ENCODE assay signal across 16 cellular contexts in genomic region chr22:27724706-27725105, GRCh38.
DNase-seq lines count a peak whose midpoint lies in the region; ATAC-seq and TF ChIP-seq lines count a peak whose summit lies in the region.
"Had no signal": no experiment of that assay in that cellular context is flagged by ENCODE, and none has a peak within 500 bp of the region (broad histone marks: within the 10 kb centered on the region; RNA-seq: fewer than 3 reads in every experiment).

No MANE protein-coding gene starts in this region.

- H3K36me3 Mint-ChIP-seq in activated CD4-positive, alpha-beta T cell treated with anti-CD3 and anti-CD28 coated beads, Interleukin-2, amount 10 ng/mL, durations not matched to agents 24 days and 14 days (ENCODE audit: low read depth): no peaks in the 10 kb centered on the region

- H3K9me3 ChIP-seq in adrenal gland (replicated peaks in 1 of 3) (no peaks in the 10 kb centered on the region), gastrocnemius medialis (no peaks in the 10 kb centered on the region)

- no peaks in the 10 kb centered on the region for H3K4me1 Mint-ChIP-seq in activated CD4-positive, alpha-beta T cell treated with anti-CD3 and anti-CD28 coated beads, Interleukin-2, amount 10 ng/mL, durations not matched to agents 24 days and 14 days

- in situ Hi-C loops in gastrocnemius medialis (cut with MboI; ENCODE audit: low sequenced_read_pairs in 4 of 4): loop anchor here in 1 of 4 donors (25.0 kb wide), 1 partner anchor 312 kb away; no protein-coding TSS in a partner anchor

- H3K4me1 ChIP-seq in adrenal gland (replicated peaks in 1 of 2) (no peaks in the 10 kb centered on the region), gastrocnemius medialis (peaks cover 25 to 48% of the 10 kb centered on the region in 2 donors)

- H3K4me3 ChIP-seq in adrenal gland (no peak overlapping the region), gastrocnemius medialis (no peak overlapping the region)

- peaks cover 3% of the 10 kb centered on the region for H3K9me3 Mint-ChIP-seq in activated CD4-positive, alpha-beta T cell treated with anti-CD3 and anti-CD28 coated beads, Interleukin-2, amount 10 ng/mL, durations not matched to agents 24 days and 14 days

- no peaks in the 10 kb centered on the region for H3K27me3 Mint-ChIP-seq in activated CD4-positive, alpha-beta T cell treated with anti-CD3 and anti-CD28 coated beads, Interleukin-2, amount 10 ng/mL, durations not matched to agents 24 days and 14 days

- intact Hi-C loops in adrenal gland (cut with DNase I) (no loop called here), gastrocnemius medialis (cut with DNase I; ENCODE audit: low total_unique reads) (loop anchor here (2.0 kb wide), 1 partner anchor 76 kb away; the partner anchor contains the start of gene MN1)
- intact Hi-C loops in activated CD4-positive, alpha-beta T cell treated with anti-CD3 and anti-CD28 coated beads, Interleukin-2, amount 10 ng/mL, durations not matched to agents 24 days and 14 days (cut with micrococcal nuclease): no loop called here

- H3K27ac ChIP-seq in adrenal gland (no peak overlapping the region), gastrocnemius medialis (peak overlapping the region in 3 of 4 donors; percentile 1 to 38 (median 20))
- H3K27ac ChIP-seq: 22Rv1 had no signal

- H3K36me3 ChIP-seq in adrenal gland (replicated peaks in 1 of 2): no peaks in the 10 kb centered on the region
- no peaks in the 10 kb centered on the region for H3K36me3 ChIP-seq in gastrocnemius medialis

- no peak overlapping the region for H3K4me3 Mint-ChIP-seq in activated CD4-positive, alpha-beta T cell treated with anti-CD3 and anti-CD28 coated beads, Interleukin-2, amount 10 ng/mL, durations not matched to agents 24 days and 14 days

- no peak for TF ChIP-seq CTCF in adrenal gland (IDR thresholded peaks at IDR 0.05)
- no peak for TF ChIP-seq CTCF in gastrocnemius medialis (IDR thresholded peaks at IDR 0.05 in 4 of 5, conservative IDR thresholded peaks at IDR 0.05 in 1 of 5)

- H3K27me3 ChIP-seq in adrenal gland: no peaks in the 10 kb centered on the region
- no peaks in the 10 kb centered on the region for H3K27me3 ChIP-seq in gastrocnemius medialis

- no peak for ATAC-seq in gastrocnemius medialis

- peak; percentile 5 for DNase-seq in activated effector memory CD4-positive, alpha-beta T cell treated with anti-CD3 and anti-CD28 coated beads, Interleukin-2, amount 50 U/mL, for 16 hours
- DNase-seq in activated effector memory CD4-positive, alpha-beta T cell treated with Interleukin-2 at 50 U/mL for 16 hours: no peak
- DNase-seq in adrenal gland: peak in 4 of 7 donors; percentile 32 to 67 (median 54)
- DNase-seq in fibroblast of peridontal ligament (ENCODE audit: extremely low read depth): peak; percentile 67
- DNase-seq in gastrocnemius medialis: no peak
- DNase-seq in Kasumi-1 (lab: John Stamatoyannopoulos, UW): no peak
- no peak for DNase-seq in OCI-M2 (lab: John Stamatoyannopoulos, UW; ENCODE audit: unreplicated experiment)
- no peak for DNase-seq in activated CD4-positive, alpha-beta T cell treated with anti-CD3 and anti-CD28 coated beads, Interleukin-2, amount 10 ng/mL, durations not matched to agents 24 days and 14 days
- DNase-seq: DMS79 treated with DMSO at 0.1 percent for 48 hours, GDM1, H7, NCI-H1417, NCI-H1930, NCI-H2171 treated with DMSO at 0.1 percent for 48 hours, NCI-H510A treated with DMSO at 0.1 percent for 48 hours had no signal

- WGBS in adrenal gland, 4 donors: 29 to 64% (median 56%) methylated on average over 2 to 4 of the region's 4 CpGs

- no peak for TF ChIP-seq POLR2A in adrenal gland (IDR thresholded peaks at IDR 0.05)
- TF ChIP-seq POLR2A in gastrocnemius medialis (IDR thresholded peaks at IDR 0.05): no peak

- no peak overlapping the region for H3K27ac Mint-ChIP-seq in activated CD4-positive, alpha-beta T cell treated with anti-CD3 and anti-CD28 coated beads, Interleukin-2, amount 10 ng/mL, durations not matched to agents 24 days and 14 days

Comparison
In these comparisons a context has a peak if more than half of its experiments do, and no peak if none do; other contexts are left out.
1. DNase-seq: peak in activated effector memory CD4-positive, alpha-beta T cell treated with anti-CD3 and anti-CD28 coated beads, Interleukin-2, amount 50 U/mL, for 16 hours (single experiment), adrenal gland (4 of 7) and fibroblast of peridontal ligament (single experiment); none in activated effector memory CD4-positive, alpha-beta T cell treated with Interleukin-2 at 50 U/mL for 16 hours (single experiment), gastrocnemius medialis (0 of 2), Kasumi-1 (0 of 2), OCI-M2 (single experiment) and activated CD4-positive, alpha-beta T cell treated with anti-CD3 and anti-CD28 coated beads, Interleukin-2, amount 10 ng/mL, durations not matched to agents 24 days and 14 days (single experiment).
2. H3K27ac ChIP-seq: peak in gastrocnemius medialis (3 of 4); none in adrenal gland (0 of 5).